In the genomic region with DNA sequence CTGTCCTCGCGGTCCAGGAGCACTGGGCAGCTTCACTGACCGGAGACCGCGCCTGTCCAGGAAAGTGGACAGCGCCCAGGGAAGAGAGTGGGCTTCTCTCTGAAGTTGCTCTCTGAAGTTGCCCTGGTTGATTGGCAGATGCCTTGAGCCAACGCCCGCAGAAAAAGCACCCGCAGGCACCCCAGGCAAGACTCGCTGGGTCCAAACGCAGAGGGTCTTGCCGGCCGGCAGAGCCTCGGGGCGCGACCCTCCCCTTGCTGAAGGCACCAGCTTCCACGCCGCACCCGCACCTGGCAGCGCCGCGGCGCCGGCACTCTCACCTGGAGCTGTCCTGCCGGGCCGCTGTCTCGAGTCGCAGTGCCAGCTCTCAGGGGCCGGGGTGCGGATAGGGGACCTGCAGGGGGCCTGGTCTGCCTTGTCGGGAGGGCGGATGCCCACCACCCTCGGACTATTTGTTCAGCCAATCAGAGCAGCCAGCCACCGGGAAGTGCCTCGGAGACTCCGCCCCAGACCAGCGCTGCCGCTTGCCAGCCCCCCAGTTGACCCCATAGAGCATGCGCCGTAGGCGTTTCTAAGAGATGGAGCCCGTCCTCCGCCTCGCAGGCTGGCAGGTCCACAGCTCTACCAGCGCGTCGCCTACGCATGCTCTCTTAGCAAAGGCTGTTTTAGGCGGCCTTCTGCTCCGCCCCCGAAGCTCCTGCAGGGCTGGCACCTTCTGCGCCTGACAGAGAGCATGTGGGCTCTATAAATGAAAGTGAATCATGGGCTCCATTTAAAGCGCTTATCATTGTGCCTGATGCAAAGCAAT, we compare ENCODE assay signal across 8 cellular contexts. TPM values are rescaled to one million over a fixed set of nuclear protein-coding genes. Genes with fewer than 3 reads are reported as not detected.
DNase-seq lines count a peak whose midpoint lies in the region; ATAC-seq, FAIRE-seq and TF ChIP-seq lines count a peak whose summit lies in the region.

LIPA (minus strand) TSS at position 359 of the 808 bp plus-strand sequence. CDS start 4,127 bp downstream, outside the sequence.

- peaks cover 9% of the 10 kb centered on the region for H3K4me1 ChIP-seq in psoas muscle

- no peak for TF ChIP-seq CTCF in psoas muscle (IDR thresholded peaks at IDR 0.05)

- 0 to 1% (median 0%) methylated on average over 49 to 53 of the region's 53 CpGs for WGBS in psoas muscle, 3 donors

- H3K27me3 ChIP-seq in psoas muscle (ENCODE audit: insufficient read depth in 3 of 3, low read length in 2 of 3), result no peaks in the 10 kb centered on the region

- H3K9me3 ChIP-seq in psoas muscle, result no peaks in the 10 kb centered on the region

- DNase-seq in NCI-H187 (lab: John Stamatoyannopoulos, UW) (peak; percentile 26 to 76), T-helper 2 cell (peak; percentile 83 to 99 (median 94)), left ventricle myocardium superior (peak; percentile 96), psoas muscle (peak; percentile 96 to 97), urothelium cell line (ENCODE audit: low spot score) (peak; percentile 96)

- no peaks in the 10 kb centered on the region for H3K36me3 ChIP-seq in psoas muscle (ENCODE audit: insufficient read depth in 1 of 2, low read depth in 1 of 2)

- intact Hi-C loops in left ventricle myocardium superior (cut with micrococcal nuclease) (no loop called here), psoas muscle (cut with DNase I) (no loop called here)

- H3K4me3 ChIP-seq in psoas muscle, result peak within 1 kb of the TSS; percentile 99

- FAIRE-seq in urothelium cell line (lab: Jason Lieb, UNC), result peak; percentile 72

- H3K27ac ChIP-seq in angular gyrus (ENCODE audit: low read depth, low read length) (peak within 1 kb of the TSS; percentile 92), psoas muscle (peak within 1 kb of the TSS; percentile 82)

- ATAC-seq in GM18498 (IDR thresholded peaks at IDR 0.05; ENCODE audit: unreplicated experiment), result peak; percentile 94
- peak; percentile 93 for ATAC-seq in HG02938 (IDR thresholded peaks at IDR 0.05; ENCODE audit: unreplicated experiment)
- ATAC-seq in left ventricle myocardium superior, result peak; percentile 99
- peak; percentile 99 to 100 (median 99) for ATAC-seq in psoas muscle

RNA-seq across cellular contexts. Expression of gene LIPA, which starts in this region (rescaled TPM):
- total RNA-seq in left ventricle myocardium superior (16.5 TPM), psoas muscle (10 to 100 TPM in 3 of 4 donors, 1 to 10 TPM in 1; 7.7 to 14.2 (median 12.3) TPM)
- polyA plus RNA-seq in psoas muscle, result 10 to 100 TPM in 1 of 3 donors, 1 to 10 TPM in 2; 7.6 to 10.3 (median 8.2) TPM

Comparison
In these comparisons a context has a peak if more than half of its experiments do, and no peak if none do; other contexts are left out.
1. Peak in every context shown above with its lines: DNase-seq, ATAC-seq, H3K4me3 ChIP-seq and H3K27ac ChIP-seq.